Comparison of ENCODE assay signal across 23 cellular contexts in the genomic region with DNA sequence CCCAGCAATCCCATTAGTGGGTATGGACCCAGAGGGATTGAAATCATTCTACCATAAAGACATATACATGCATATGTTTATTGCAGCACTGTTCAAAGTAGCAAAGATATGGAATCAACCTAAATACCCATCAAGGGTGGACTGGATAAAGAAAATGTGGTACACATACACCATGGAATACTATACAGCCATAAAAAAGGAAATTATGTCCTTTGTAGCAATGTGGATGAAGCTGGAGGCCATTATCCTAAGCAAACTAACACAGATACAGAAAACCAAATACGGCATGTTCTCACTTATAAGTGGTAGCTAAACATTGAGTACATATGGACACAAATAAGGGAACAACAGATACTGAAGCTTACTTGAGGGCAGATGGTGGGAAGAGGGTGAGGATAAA. TPM values are rescaled to one million over a fixed set of nuclear protein-coding genes. Genes with fewer than 3 reads are reported as not detected.
DNase-seq lines count a peak whose midpoint lies in the region; ATAC-seq, FAIRE-seq and TF ChIP-seq lines count a peak whose summit lies in the region.
"Had no signal": no experiment of that assay in that cellular context is flagged by ENCODE, and none has a peak within 500 bp of the region (broad histone marks: within the 10 kb centered on the region; RNA-seq: fewer than 3 reads in every experiment).

No MANE protein-coding gene starts in this region.

- no peaks in the 10 kb centered on the region for H3K9me3 ChIP-seq in HepG2 (ENCODE audit: low read length)
- H3K9me3 ChIP-seq in right lobe of liver = no peaks in the 10 kb centered on the region
- H3K9me3 ChIP-seq in IMR-90 (ENCODE audit: control insufficient read depth, insufficient read depth, low read length) = no peaks in the 10 kb centered on the region
- peaks cover 2% of the 10 kb centered on the region for H3K9me3 ChIP-seq in osteoblast (ENCODE audit: low read depth, low read length)

- H2AK9ac ChIP-seq in IMR-90 (replicated peaks; ENCODE audit: low read depth, low read length, poor library complexity) = no peak overlapping the region

- 100% methylated on average over 1 of the region's 1 CpG for WGBS in HepG2 (ENCODE audit: low lambda C conversion rate)
- WGBS in right lobe of liver (ENCODE audit: insufficient coverage, low coverage, low lambda C conversion rate, missing lambda C conversion rate) = 71% methylated on average over 1 of the region's 1 CpG
- WGBS in IMR-90 (ENCODE audit: extremely low coverage in 2 of 2, insufficient read length in 1 of 2), 2 experiments = no CpG with 5 or more reads among the region's 1 CpG

- no peak overlapping the region for H2AFZ ChIP-seq in HepG2 (ENCODE audit: low read length)
- H2AFZ ChIP-seq in IMR-90 (replicated peaks; ENCODE audit: low read length, poor library complexity) = no peak overlapping the region
- no peak overlapping the region for H2AFZ ChIP-seq in osteoblast (ENCODE audit: low read length)

- FAIRE-seq in HepG2 (lab: Jason Lieb, UNC) = no peak
- no peak for FAIRE-seq in D721Med (lab: Jason Lieb, UNC)
- FAIRE-seq: G401.6 had no signal

- peaks cover 17% of the 10 kb centered on the region for H3K4me1 Mint-ChIP-seq in WTC11

- peak overlapping the region; percentile 40; the same call in 1 of the 2 replicates for H3K18ac ChIP-seq in IMR-90 (ENCODE audit: low read depth, low read length)

- dilution Hi-C loops in IMR-90 (cut with HindIII; ENCODE audit: low sequenced_read_pairs, unreplicated experiment) = no loop called here

- TF ChIP-seq RAD21 in HepG2 (CRISPR knock-in tag; IDR thresholded peaks at IDR 0.05) (no peak), IMR-90 (IDR thresholded peaks at IDR 0.05; ENCODE audit: low read length) (no peak)

- H3K36me3 ChIP-seq in HepG2 (replicated peaks in 1 of 2; ENCODE audit: control insufficient read depth in 1 of 2, insufficient read depth in 2 of 2, low read length in 2 of 2) (no peaks in the 10 kb centered on the region), right lobe of liver (no peaks in the 10 kb centered on the region), IMR-90 (ENCODE audit: control insufficient read depth, insufficient read depth, low read length) (no peaks in the 10 kb centered on the region), osteoblast (ENCODE audit: insufficient read depth, low read length) (no peaks in the 10 kb centered on the region)

- in situ Hi-C loops in HepG2 (cut with HindIII; ENCODE audit: extremely low pct_ligation_motif_present, low pct_unique_long_range_greater_than_20kb) (loop anchor here (5.0 to 10.0 kb wide), 2 partner anchors 50 to 103 kb away; a partner anchor contains a TSS), IMR-90 (cut with MboI; ENCODE audit: low sequenced_read_pairs) (no loop called here)

- peaks cover 2% of the 10 kb centered on the region; the same call in 1 of the 2 replicates for H3K9me1 ChIP-seq in IMR-90 (ENCODE audit: insufficient read depth, low read length)

- H3K27me3 ChIP-seq in HepG2 (ENCODE audit: control insufficient read depth in 1 of 2, insufficient read depth in 2 of 2, low read length in 2 of 2) (no peaks in the 10 kb centered on the region), right lobe of liver (peaks cover 0 to 5% of the 10 kb centered on the region in 2 donors), IMR-90 (ENCODE audit: control insufficient read depth, insufficient read depth, low read length) (no peaks in the 10 kb centered on the region), osteoblast (ENCODE audit: insufficient read depth, low read length) (no peaks in the 10 kb centered on the region)

- POLR2A ChIA-PET in HepG2 (lab: Yijun Ruan, JAX) (no interaction called here), IMR-90 (lab: Charles Lee; ENCODE audit: unreplicated experiment) (interaction anchor here (0.6 kb wide), 1 partner anchor 410 kb away, joined by 12 read pairs; no protein-coding TSS in a partner anchor), WTC11 (lab: Charles Lee) (no interaction called here)

- H3K56ac ChIP-seq in IMR-90 (ENCODE audit: extremely low read depth, insufficient read depth, low read length) = no peak overlapping the region

- peak overlapping the region; percentile 34; the same call in 1 of the 2 replicates for H3K4ac ChIP-seq in IMR-90 (ENCODE audit: low read depth, low read length)

- peaks cover 44% of the 10 kb centered on the region for H3K4me1 ChIP-seq in HepG2 (ENCODE audit: insufficient read depth, low read length)
- no peaks in the 10 kb centered on the region for H3K4me1 ChIP-seq in right lobe of liver
- H3K4me1 ChIP-seq in IMR-90 (ENCODE audit: control insufficient read depth, insufficient read depth, low read length) = peaks cover 16% of the 10 kb centered on the region
- H3K4me1 ChIP-seq in osteoblast (ENCODE audit: insufficient read depth, low read length) = peaks cover 49% of the 10 kb centered on the region

- H3K4me2 ChIP-seq in HepG2 (ENCODE audit: low read depth, low read length) (no peak overlapping the region), IMR-90 (ENCODE audit: low read depth, low read length) (no peak overlapping the region), osteoblast (ENCODE audit: insufficient read depth, low read length) (no peak overlapping the region)
- H3K4me2 ChIP-seq: KMS-11 had no signal

- no peaks in the 10 kb centered on the region for H3K27me3 Mint-ChIP-seq in WTC11 (ENCODE audit: low read depth)

- ATAC-seq in HepG2 (no peak), right lobe of liver (no peak), IMR-90 (ENCODE audit: low read depth) (no peak), WTC11 (no peak)
- ATAC-seq: T-cell had no signal

- no peak overlapping the region for H3K27ac ChIP-seq in HepG2 (ENCODE audit: extremely low read length, insufficient read depth, low read length)
- no peak overlapping the region for H3K27ac ChIP-seq in right lobe of liver
- H3K27ac ChIP-seq in IMR-90 (ENCODE audit: insufficient read depth, low read length) = no peak overlapping the region
- H3K27ac ChIP-seq in osteoblast (ENCODE audit: low read depth, low read length) = peak overlapping the region; percentile 94
- H3K27ac ChIP-seq: KMS-11 had no signal

- peak overlapping the region; percentile 45; the same call in 1 of the 3 replicates for H2BK15ac ChIP-seq in IMR-90 (ENCODE audit: low read depth, low read length)

- H2BK120ac ChIP-seq in IMR-90 (ENCODE audit: low read depth, low read length) = peak overlapping the region; percentile 95; the same call in 1 of the 2 replicates

- H3K4me3 Mint-ChIP-seq in WTC11 = no peak overlapping the region
- H3K4me3 Mint-ChIP-seq: T-cell had no signal

- no peak overlapping the region; the same call in 1 of the 2 replicates for H3K14ac ChIP-seq in IMR-90 (replicated peaks; ENCODE audit: low read depth, low read length)

- H3K9me3 Mint-ChIP-seq in WTC11 = peaks cover 8% of the 10 kb centered on the region

- H3K79me1 ChIP-seq in IMR-90 (ENCODE audit: low read depth in 1 of 2, low read length in 2 of 2) = no peaks in the 10 kb centered on the region

- peak overlapping the region in 1 of 2 experiments; percentile 21; a peak in 1 of 4 replicates for H4K8ac ChIP-seq in IMR-90 (ENCODE audit: low read depth in 2 of 2, low read length in 2 of 2)

- H4K20me1 ChIP-seq in HepG2 (ENCODE audit: insufficient read depth, low read length) (no peaks in the 10 kb centered on the region), IMR-90 (ENCODE audit: insufficient read depth, low read length) (no peaks in the 10 kb centered on the region), osteoblast (ENCODE audit: insufficient read depth, low read length) (no peaks in the 10 kb centered on the region)

- no peak for TF ChIP-seq EP300 in HepG2 (IDR thresholded peaks at IDR 0.05; ENCODE audit: low read depth in 2 of 2, low read length in 2 of 2)
- no peak for TF ChIP-seq EP300 in HepG2 (CRISPR knock-in tag; IDR thresholded peaks at IDR 0.05; ENCODE audit: borderline replicate concordance)

- H3K4me3 ChIP-seq in HepG2 (replicated peaks in 1 of 3; ENCODE audit: insufficient read depth in 1 of 3, low read depth in 2 of 3, low read length in 3 of 3) = no peak overlapping the region
- H3K4me3 ChIP-seq in right lobe of liver = no peak overlapping the region
- H3K4me3 ChIP-seq in IMR-90 (ENCODE audit: insufficient read depth, low read depth, low read length) = no peak overlapping the region
- no peak overlapping the region for H3K4me3 ChIP-seq in osteoblast (ENCODE audit: insufficient read depth, low read length)

- peak overlapping the region; percentile 26 for H2BK5ac ChIP-seq in IMR-90 (ENCODE audit: low read depth, low read length, poor library complexity, severe bottlenecking)

- no peak overlapping the region for H3K23ac ChIP-seq in IMR-90 (ENCODE audit: low read depth, low read length)

- H4K5ac ChIP-seq in IMR-90 (ENCODE audit: low read depth, low read length) = no peak overlapping the region

- H2AK5ac ChIP-seq in IMR-90 (ENCODE audit: low read depth, low read length) = peak overlapping the region; percentile 72

- H3K79me2 ChIP-seq in HepG2 (ENCODE audit: insufficient read depth, low read length) = no peaks in the 10 kb centered on the region
- H3K79me2 ChIP-seq in osteoblast (ENCODE audit: insufficient read depth, low read length) = peaks cover 9% of the 10 kb centered on the region

- H2BK20ac ChIP-seq in IMR-90 (ENCODE audit: low read depth, low read length) = peak overlapping the region; percentile 38; the same call in 1 of the 2 replicates

- no peak for DNase-seq in HepG2 (ENCODE audit: low spot score)
- no peak for DNase-seq in right lobe of liver
- no peak for DNase-seq in IMR-90
- DNase-seq in osteoblast (ENCODE audit: insufficient read length, low spot score, missing footprints) = no peak
- no peak for DNase-seq in WTC11 (ENCODE audit: low spot score)
- no peak for DNase-seq in D721Med (ENCODE audit: insufficient read length, low spot score)
- DNase-seq: 8988T, GOT3, NCI-H1048, NCI-H1417, NCI-H1694, NCI-H2081, NCI-H2227 treated with DMSO at 0.1 percent for 48 hours, NCI-H526 treated with DMSO at 0.1 percent for 48 hours, RPMI8226, SHP77, T-cell had no signal

- no peak overlapping the region for H4K91ac ChIP-seq in IMR-90 (ENCODE audit: insufficient read depth, low read depth, low read length)

- TF ChIP-seq CTCF in HepG2 (CRISPR knock-in tag; IDR thresholded peaks at IDR 0.05) (no peak), right lobe of liver (IDR thresholded peaks at IDR 0.05) (no peak), IMR-90 (conservative IDR thresholded peaks at IDR 0.05; ENCODE audit: low read depth, low read length) (no peak), osteoblast (IDR thresholded peaks at IDR 0.05; ENCODE audit: extremely low read depth, low read depth, low read length) (no peak), WTC11 (IDR thresholded peaks at IDR 0.05) (no peak), D721Med (IDR thresholded peaks at IDR 0.05; ENCODE audit: insufficient read depth, missing control alignments) (no peak)

- BruUV-seq in HepG2 (replicated peaks; lab: Mats Ljungman, UMichigan) (no TSS peak), IMR-90 (replicated peaks; lab: Mats Ljungman, UMichigan) (no TSS peak)

- intact Hi-C loops in HepG2 (cut with micrococcal nuclease; ENCODE audit: unreplicated experiment) = no loop called here
- intact Hi-C loops in right lobe of liver (cut with DNase I) = no loop called here
- intact Hi-C loops in IMR-90 (cut with micrococcal nuclease) = loop anchor here (5.0 kb wide), 1 partner anchor 100 kb away; no protein-coding TSS in a partner anchor

- CTCF ChIA-PET in HepG2 (lab: Yijun Ruan, JAX; ENCODE audit: low intra/inter-chr PET ratio, low total read pairs) (no interaction called here), IMR-90 (lab: Yijun Ruan, JAX) (no interaction called here), WTC11 (lab: Charles Lee) (no interaction called here)

- H3K9ac ChIP-seq in HepG2 (ENCODE audit: insufficient read depth, low read depth, low read length) = no peak overlapping the region
- no peak overlapping the region for H3K9ac ChIP-seq in IMR-90 (ENCODE audit: low read depth, low read length)
- H3K9ac ChIP-seq: KMS-11 had no signal

- peaks cover 4% of the 10 kb centered on the region; the same call in 1 of the 2 replicates for H3K36me3 Mint-ChIP-seq in WTC11
- H3K36me3 Mint-ChIP-seq: T-cell had no signal

- no peak overlapping the region for H3K27ac Mint-ChIP-seq in WTC11
- H3K27ac Mint-ChIP-seq: T-cell had no signal

- no peak for TF ChIP-seq POLR2A in HepG2 (IDR thresholded peaks at IDR 0.05; ENCODE audit: insufficient read depth in 1 of 2, low read depth in 2 of 2, low read length in 2 of 2)
- TF ChIP-seq POLR2A in right lobe of liver (IDR thresholded peaks at IDR 0.05) = no peak
- TF ChIP-seq POLR2A in IMR-90 (IDR thresholded peaks at IDR 0.05; ENCODE audit: low read depth, low read length) = no peak

RNA-seq across cellular contexts. Expression of a gene that starts 2.4 kb away (rescaled TPM):
- total RNA-seq in HepG2 (2016; rRNA removed; fragmentation: Illumina TruSeq; extraction: Trizol) (not detected in 2 replicates), right lobe of liver (not detected), IMR-90 (2012; rRNA removed) (1.4 TPM in 2 replicates), osteoblast (0.29 TPM in 1 of 2 replicates, not detected in the other), WTC11 (2021) (not detected in 3 replicates)
- not detected in 2 replicates for total RNA-seq in HepG2 (2016; cell fraction: cytosol; rRNA removed; fragmentation: Illumina TruSeq; extraction: Trizol; ENCODE audit: low read depth)
- not detected in 2 replicates for total RNA-seq in HepG2 (2016; cell fraction: insoluble cytoplasmic fraction; rRNA removed; fragmentation: Illumina TruSeq; extraction: Trizol)
- total RNA-seq in HepG2 (2016; cell fraction: membrane; rRNA removed; fragmentation: Illumina TruSeq; extraction: Trizol) = not detected in 2 replicates
- not detected in 2 replicates for total RNA-seq in HepG2 (2016; cell fraction: nucleus; rRNA removed; fragmentation: Illumina TruSeq; extraction: Trizol)
- polyA plus RNA-seq in HepG2 (2011; rRNA removed) (0.24 and 0.25 TPM in 2 replicates), IMR-90 (2012; rRNA removed) (35.2 and 35.6 TPM in 2 replicates)
- polyA plus RNA-seq in HepG2 (2011; cell fraction: cytosol; rRNA removed) = 0.23 TPM in 1 of 2 replicates, not detected in the other
- 0.62 and 0.96 TPM in 2 replicates for polyA plus RNA-seq in HepG2 (2011; cell fraction: nucleus; rRNA removed)
- polyA plus RNA-seq in HepG2 (2012) = 0.17 TPM in 1 of 2 replicates, not detected in the other
- 0.12 and 0.32 TPM in 2 replicates for polyA plus RNA-seq in HepG2 (2016; cell fraction: cytosol; fragmentation: Illumina TruSeq; extraction: Trizol; ENCODE audit: low read depth)
- not detected in 2 replicates for polyA plus RNA-seq in HepG2 (2016; cell fraction: insoluble cytoplasmic fraction; fragmentation: Illumina TruSeq; extraction: Trizol; ENCODE audit: low read depth)
- 0.20 and 0.31 TPM in 2 replicates for polyA plus RNA-seq in HepG2 (2016; cell fraction: membrane; fragmentation: Illumina TruSeq; extraction: Trizol; ENCODE audit: low read depth)
- polyA plus RNA-seq in HepG2 (2016; cell fraction: nucleus; fragmentation: Illumina TruSeq; extraction: Trizol; ENCODE audit: insufficient read depth, low read depth) = not detected in 2 replicates
- polyA minus RNA-seq in HepG2 (2011; rRNA and poly(A)+ RNA removed; ENCODE audit: low replicate concordance) = not detected in 2 replicates
- polyA minus RNA-seq in HepG2 (2011; cell fraction: cytosol; rRNA and poly(A)+ RNA removed) = not detected in 2 replicates
- not detected in 2 replicates for polyA minus RNA-seq in HepG2 (2011; cell fraction: nucleus; rRNA and poly(A)+ RNA removed)
- polyA plus RNA-seq in IMR-90 (2012; cell fraction: cytosol; rRNA removed) = 39.0 and 43.5 TPM in 2 replicates
- polyA plus RNA-seq in IMR-90 (2012; cell fraction: nucleus; rRNA removed; ENCODE audit: low replicate concordance) = 7.0 and 32.7 TPM in 2 replicates
- total RNA-seq: NCI-H460, SK-MEL-5, T-cell had no signal

RNA-seq across cellular contexts. Expression of a gene that starts 2.5 kb away (rescaled TPM):
- not detected in 2 replicates for total RNA-seq in HepG2 (2016; rRNA removed; fragmentation: Illumina TruSeq; extraction: Trizol)
- not detected in 2 replicates for total RNA-seq in HepG2 (2016; cell fraction: cytosol; rRNA removed; fragmentation: Illumina TruSeq; extraction: Trizol; ENCODE audit: low read depth)
- not detected in 2 replicates for total RNA-seq in HepG2 (2016; cell fraction: insoluble cytoplasmic fraction; rRNA removed; fragmentation: Illumina TruSeq; extraction: Trizol)
- total RNA-seq in HepG2 (2016; cell fraction: membrane; rRNA removed; fragmentation: Illumina TruSeq; extraction: Trizol) = not detected in 2 replicates
- total RNA-seq in HepG2 (2016; cell fraction: nucleus; rRNA removed; fragmentation: Illumina TruSeq; extraction: Trizol) = not detected in 2 replicates
- polyA plus RNA-seq in HepG2 (2011; rRNA removed) = not detected in 2 replicates
- polyA plus RNA-seq in HepG2 (2011; cell fraction: cytosol; rRNA removed) = not detected in 2 replicates
- polyA plus RNA-seq in HepG2 (2011; cell fraction: nucleus; rRNA removed) = 0.32 TPM in 1 of 2 replicates, not detected in the other
- polyA plus RNA-seq in HepG2 (2012) = not detected in 2 replicates
- polyA plus RNA-seq in HepG2 (2016; cell fraction: cytosol; fragmentation: Illumina TruSeq; extraction: Trizol; ENCODE audit: low read depth) = not detected in 2 replicates
- polyA plus RNA-seq in HepG2 (2016; cell fraction: insoluble cytoplasmic fraction; fragmentation: Illumina TruSeq; extraction: Trizol; ENCODE audit: low read depth) = not detected in 2 replicates
- polyA plus RNA-seq in HepG2 (2016; cell fraction: membrane; fragmentation: Illumina TruSeq; extraction: Trizol; ENCODE audit: low read depth) = not detected in 2 replicates
- not detected in 2 replicates for polyA plus RNA-seq in HepG2 (2016; cell fraction: nucleus; fragmentation: Illumina TruSeq; extraction: Trizol; ENCODE audit: insufficient read depth, low read depth)
- polyA minus RNA-seq in HepG2 (2011; rRNA and poly(A)+ RNA removed; ENCODE audit: low replicate concordance) = not detected in 2 replicates
- polyA minus RNA-seq in HepG2 (2011; cell fraction: cytosol; rRNA and poly(A)+ RNA removed) = not detected in 2 replicates
- polyA minus RNA-seq in HepG2 (2011; cell fraction: nucleus; rRNA and poly(A)+ RNA removed) = not detected in 2 replicates
- total RNA-seq in right lobe of liver = not detected
- not detected in 2 replicates for total RNA-seq in IMR-90 (2012; rRNA removed)
- polyA plus RNA-seq in IMR-90 (2012; rRNA removed) = 0.17 TPM in 1 of 2 replicates, not detected in the other
- polyA plus RNA-seq in IMR-90 (2012; cell fraction: cytosol; rRNA removed) = not detected in 2 replicates
- 0.77 TPM in 1 of 2 replicates, not detected in the other for polyA plus RNA-seq in IMR-90 (2012; cell fraction: nucleus; rRNA removed; ENCODE audit: low replicate concordance)
- total RNA-seq in osteoblast = not detected in 2 replicates
- not detected in 3 replicates for total RNA-seq in WTC11 (2021)
- total RNA-seq: HT1080, NCI-H460, SK-MEL-5, T-cell had no signal

RNA-seq across cellular contexts. Expression of a gene that starts 8.1 kb away (rescaled TPM):
- total RNA-seq in HepG2 (2016; rRNA removed; fragmentation: Illumina TruSeq; extraction: Trizol) = not detected in 2 replicates
- not detected in 2 replicates for total RNA-seq in HepG2 (2016; cell fraction: cytosol; rRNA removed; fragmentation: Illumina TruSeq; extraction: Trizol; ENCODE audit: low read depth)
- total RNA-seq in HepG2 (2016; cell fraction: insoluble cytoplasmic fraction; rRNA removed; fragmentation: Illumina TruSeq; extraction: Trizol) = not detected in 2 replicates
- total RNA-seq in HepG2 (2016; cell fraction: membrane; rRNA removed; fragmentation: Illumina TruSeq; extraction: Trizol) = not detected in 2 replicates
- total RNA-seq in HepG2 (2016; cell fraction: nucleus; rRNA removed; fragmentation: Illumina TruSeq; extraction: Trizol) = not detected in 2 replicates
- not detected in 2 replicates for polyA plus RNA-seq in HepG2 (2011; rRNA removed)
- not detected in 2 replicates for polyA plus RNA-seq in HepG2 (2011; cell fraction: cytosol; rRNA removed)
- polyA plus RNA-seq in HepG2 (2011; cell fraction: nucleus; rRNA removed) = not detected in 2 replicates
- not detected in 2 replicates for polyA plus RNA-seq in HepG2 (2012)
- polyA plus RNA-seq in HepG2 (2016; cell fraction: cytosol; fragmentation: Illumina TruSeq; extraction: Trizol; ENCODE audit: low read depth) = not detected in 2 replicates
- polyA plus RNA-seq in HepG2 (2016; cell fraction: insoluble cytoplasmic fraction; fragmentation: Illumina TruSeq; extraction: Trizol; ENCODE audit: low read depth) = not detected in 2 replicates
- not detected in 2 replicates for polyA plus RNA-seq in HepG2 (2016; cell fraction: membrane; fragmentation: Illumina TruSeq; extraction: Trizol; ENCODE audit: low read depth)
- polyA plus RNA-seq in HepG2 (2016; cell fraction: nucleus; fragmentation: Illumina TruSeq; extraction: Trizol; ENCODE audit: insufficient read depth, low read depth) = not detected in 2 replicates
- polyA minus RNA-seq in HepG2 (2011; rRNA and poly(A)+ RNA removed; ENCODE audit: low replicate concordance) = not detected in 2 replicates
- polyA minus RNA-seq in HepG2 (2011; cell fraction: cytosol; rRNA and poly(A)+ RNA removed) = 0.88 TPM in 1 of 2 replicates, not detected in the other
- not detected in 2 replicates for polyA minus RNA-seq in HepG2 (2011; cell fraction: nucleus; rRNA and poly(A)+ RNA removed)
- total RNA-seq in right lobe of liver = not detected
- total RNA-seq in IMR-90 (2012; rRNA removed) = not detected in 2 replicates
- polyA plus RNA-seq in IMR-90 (2012; rRNA removed) = not detected in 2 replicates
- polyA plus RNA-seq in IMR-90 (2012; cell fraction: cytosol; rRNA removed) = 0.19 TPM in 1 of 2 replicates, not detected in the other
- polyA plus RNA-seq in IMR-90 (2012; cell fraction: nucleus; rRNA removed; ENCODE audit: low replicate concordance) = 0.23 TPM in 1 of 2 replicates, not detected in the other
- not detected in 2 replicates for total RNA-seq in osteoblast
- total RNA-seq in WTC11 (2021) = not detected in 3 replicates
- total RNA-seq: HT1080, NCI-H460, SK-MEL-5, T-cell had no signal
- polyA plus RNA-seq: BJ had no signal

RNA-seq across cellular contexts. Expression of a gene that starts 10.4 kb away (rescaled TPM):
- total RNA-seq in HepG2 (2016; rRNA removed; fragmentation: Illumina TruSeq; extraction: Trizol) (not detected in 2 replicates), right lobe of liver (not detected), IMR-90 (2012; rRNA removed) (not detected in 2 replicates), osteoblast (not detected in 2 replicates), WTC11 (2021) (not detected in 3 replicates)
- total RNA-seq in HepG2 (2016; cell fraction: cytosol; rRNA removed; fragmentation: Illumina TruSeq; extraction: Trizol; ENCODE audit: low read depth) = not detected in 2 replicates
- not detected in 2 replicates for total RNA-seq in HepG2 (2016; cell fraction: insoluble cytoplasmic fraction; rRNA removed; fragmentation: Illumina TruSeq; extraction: Trizol)
- total RNA-seq in HepG2 (2016; cell fraction: membrane; rRNA removed; fragmentation: Illumina TruSeq; extraction: Trizol) = not detected in 2 replicates
- total RNA-seq in HepG2 (2016; cell fraction: nucleus; rRNA removed; fragmentation: Illumina TruSeq; extraction: Trizol) = not detected in 2 replicates
- polyA plus RNA-seq in HepG2 (2011; rRNA removed) (not detected in 2 replicates), IMR-90 (2012; rRNA removed) (not detected in 2 replicates)
- 0.10 TPM in 1 of 2 replicates, not detected in the other for polyA plus RNA-seq in HepG2 (2011; cell fraction: cytosol; rRNA removed)
- polyA plus RNA-seq in HepG2 (2011; cell fraction: nucleus; rRNA removed) = 0.21 TPM in 1 of 2 replicates, not detected in the other
- not detected in 2 replicates for polyA plus RNA-seq in HepG2 (2012)
- polyA plus RNA-seq in HepG2 (2016; cell fraction: cytosol; fragmentation: Illumina TruSeq; extraction: Trizol; ENCODE audit: low read depth) = not detected in 2 replicates
- not detected in 2 replicates for polyA plus RNA-seq in HepG2 (2016; cell fraction: insoluble cytoplasmic fraction; fragmentation: Illumina TruSeq; extraction: Trizol; ENCODE audit: low read depth)
- not detected in 2 replicates for polyA plus RNA-seq in HepG2 (2016; cell fraction: membrane; fragmentation: Illumina TruSeq; extraction: Trizol; ENCODE audit: low read depth)
- not detected in 2 replicates for polyA plus RNA-seq in HepG2 (2016; cell fraction: nucleus; fragmentation: Illumina TruSeq; extraction: Trizol; ENCODE audit: insufficient read depth, low read depth)
- polyA minus RNA-seq in HepG2 (2011; rRNA and poly(A)+ RNA removed; ENCODE audit: low replicate concordance) = not detected in 2 replicates
- polyA minus RNA-seq in HepG2 (2011; cell fraction: cytosol; rRNA and poly(A)+ RNA removed) = not detected in 2 replicates
- not detected in 2 replicates for polyA minus RNA-seq in HepG2 (2011; cell fraction: nucleus; rRNA and poly(A)+ RNA removed)
- 0.32 TPM in 1 of 2 replicates, not detected in the other for polyA plus RNA-seq in IMR-90 (2012; cell fraction: cytosol; rRNA removed)
- polyA plus RNA-seq in IMR-90 (2012; cell fraction: nucleus; rRNA removed; ENCODE audit: low replicate concordance) = 0.16 and 0.38 TPM in 2 replicates
- total RNA-seq: NCI-H460, SK-MEL-5, T-cell had no signal
- polyA plus RNA-seq: BJ had no signal

RNA-seq across cellular contexts. Expression of a gene that starts 16.3 kb away (rescaled TPM):
- not detected in 2 replicates for total RNA-seq in HepG2 (2016; rRNA removed; fragmentation: Illumina TruSeq; extraction: Trizol)
- not detected in 2 replicates for total RNA-seq in HepG2 (2016; cell fraction: cytosol; rRNA removed; fragmentation: Illumina TruSeq; extraction: Trizol; ENCODE audit: low read depth)
- not detected in 2 replicates for total RNA-seq in HepG2 (2016; cell fraction: insoluble cytoplasmic fraction; rRNA removed; fragmentation: Illumina TruSeq; extraction: Trizol)
- not detected in 2 replicates for total RNA-seq in HepG2 (2016; cell fraction: membrane; rRNA removed; fragmentation: Illumina TruSeq; extraction: Trizol)
- total RNA-seq in HepG2 (2016; cell fraction: nucleus; rRNA removed; fragmentation: Illumina TruSeq; extraction: Trizol) = not detected in 2 replicates
- not detected in 2 replicates for polyA plus RNA-seq in HepG2 (2011; rRNA removed)
- polyA plus RNA-seq in HepG2 (2011; cell fraction: cytosol; rRNA removed) = 0.07 and 0.08 TPM in 2 replicates
- not detected in 2 replicates for polyA plus RNA-seq in HepG2 (2011; cell fraction: nucleus; rRNA removed)
- polyA plus RNA-seq in HepG2 (2012) = not detected in 2 replicates
- not detected in 2 replicates for polyA plus RNA-seq in HepG2 (2016; cell fraction: cytosol; fragmentation: Illumina TruSeq; extraction: Trizol; ENCODE audit: low read depth)
- not detected in 2 replicates for polyA plus RNA-seq in HepG2 (2016; cell fraction: insoluble cytoplasmic fraction; fragmentation: Illumina TruSeq; extraction: Trizol; ENCODE audit: low read depth)
- not detected in 2 replicates for polyA plus RNA-seq in HepG2 (2016; cell fraction: membrane; fragmentation: Illumina TruSeq; extraction: Trizol; ENCODE audit: low read depth)
- polyA plus RNA-seq in HepG2 (2016; cell fraction: nucleus; fragmentation: Illumina TruSeq; extraction: Trizol; ENCODE audit: insufficient read depth, low read depth) = not detected in 2 replicates
- 0.28 TPM in 1 of 2 replicates, not detected in the other for polyA minus RNA-seq in HepG2 (2011; rRNA and poly(A)+ RNA removed; ENCODE audit: low replicate concordance)
- not detected in 2 replicates for polyA minus RNA-seq in HepG2 (2011; cell fraction: cytosol; rRNA and poly(A)+ RNA removed)
- polyA minus RNA-seq in HepG2 (2011; cell fraction: nucleus; rRNA and poly(A)+ RNA removed) = not detected in 2 replicates
- total RNA-seq in right lobe of liver = not detected
- 0.83 and 0.90 TPM in 2 replicates for total RNA-seq in IMR-90 (2012; rRNA removed)
- 1.2 and 1.5 TPM in 2 replicates for polyA plus RNA-seq in IMR-90 (2012; rRNA removed)
- polyA plus RNA-seq in IMR-90 (2012; cell fraction: cytosol; rRNA removed) = 2.6 and 2.9 TPM in 2 replicates
- polyA plus RNA-seq in IMR-90 (2012; cell fraction: nucleus; rRNA removed; ENCODE audit: low replicate concordance) = 0.31 and 1.3 TPM in 2 replicates
- total RNA-seq in osteoblast = 2.2 and 2.4 TPM in 2 replicates
- total RNA-seq in WTC11 (2021) = not detected in 3 replicates
- total RNA-seq: HT1080, NCI-H460, SK-MEL-5, T-cell had no signal
- polyA plus RNA-seq: BJ had no signal
